Comparison of ENCODE assay signal across 21 cellular contexts in the genomic region with DNA sequence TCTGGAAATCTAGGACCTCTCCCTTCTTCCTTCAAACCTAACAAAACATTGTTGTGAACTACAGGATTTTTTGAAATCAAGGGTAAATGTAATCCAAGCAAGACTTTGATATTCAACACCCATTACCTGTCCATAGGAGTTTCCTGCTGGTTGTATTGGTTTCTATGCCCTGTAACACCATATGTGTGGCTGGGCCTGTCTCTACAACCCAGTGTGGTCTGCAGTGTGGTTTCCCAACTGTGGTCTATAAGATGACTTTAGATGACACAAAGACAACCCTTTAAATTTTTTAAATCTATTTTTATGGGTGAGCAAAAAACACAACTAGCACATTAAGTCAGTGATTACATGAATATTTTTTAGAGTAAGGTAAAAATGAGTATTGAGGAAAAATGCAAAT.
"Had no signal": no experiment of that assay in that cellular context is flagged by ENCODE, and none has a peak within 500 bp of the region (broad histone marks: within the 10 kb centered on the region; RNA-seq: fewer than 3 reads in every experiment).

No MANE protein-coding gene starts in this region.

- DNase-seq: activated CD4-positive, alpha-beta T cell treated with anti-CD3 and anti-CD28 coated beads for 48 hours; activated CD4-positive, CD25-positive, alpha-beta regulatory T cell; activated effector memory CD4-positive, alpha-beta T cell treated with anti-CD3 and anti-CD28 coated beads, Interleukin-2, amount 50 U/mL, for 16 hours; activated naive CD4-positive, alpha-beta T cell treated with anti-CD3 and anti-CD28 coated beads, Interleukin-2, amount 10 ng/mL, durations not matched to agents 7 days and 5 days; activated T-cell treated with anti-CD3 and anti-CD28 coated beads for 4 hours; aorta; esophagus squamous epithelium; gastrocnemius medialis; hippocampal formation; left ventricle myocardium inferior; midbrain; ovary; stimulated activated CD4-positive, alpha-beta T cell treated with anti-CD3 and anti-CD28 coated beads, Interleukin-2, amount 100 ng/mL, for 48 hours; stimulated activated CD8-positive, alpha-beta memory T cell treated with anti-CD3 and anti-CD28 coated beads, Interleukin-4, amount 100 ng/mL, for 48 hours; stimulated activated naive CD4-positive, alpha-beta T cell; SW 1271; T-helper 17 cell; thyroid gland; upper lobe of right lung had no signal

- H3K27me3 ChIP-seq: esophagus squamous epithelium, gastrocnemius medialis, ovary, thyroid gland, upper lobe of right lung had no signal

- FAIRE-seq: colon had no signal

- ATAC-seq: gastrocnemius medialis, T-helper 17 cell, upper lobe of right lung had no signal

- H3K4me1 ChIP-seq: gastrocnemius medialis, left ventricle myocardium inferior, prostate gland, thyroid gland, upper lobe of right lung had no signal

- H3K36me3 ChIP-seq: ovary, prostate gland, thyroid gland, upper lobe of right lung had no signal

- H3K4me3 ChIP-seq: esophagus squamous epithelium, gastrocnemius medialis, left ventricle myocardium inferior, ovary, prostate gland, thyroid gland, upper lobe of right lung had no signal

- H3K27ac ChIP-seq: esophagus squamous epithelium, gastrocnemius medialis, left ventricle myocardium inferior, ovary, prostate gland, thyroid gland, upper lobe of right lung had no signal

- H3K9me3 ChIP-seq: esophagus squamous epithelium, ovary, prostate gland, thyroid gland, upper lobe of right lung had no signal
